Comparison of ENCODE assay signal across 10 cellular contexts in the genomic region with DNA sequence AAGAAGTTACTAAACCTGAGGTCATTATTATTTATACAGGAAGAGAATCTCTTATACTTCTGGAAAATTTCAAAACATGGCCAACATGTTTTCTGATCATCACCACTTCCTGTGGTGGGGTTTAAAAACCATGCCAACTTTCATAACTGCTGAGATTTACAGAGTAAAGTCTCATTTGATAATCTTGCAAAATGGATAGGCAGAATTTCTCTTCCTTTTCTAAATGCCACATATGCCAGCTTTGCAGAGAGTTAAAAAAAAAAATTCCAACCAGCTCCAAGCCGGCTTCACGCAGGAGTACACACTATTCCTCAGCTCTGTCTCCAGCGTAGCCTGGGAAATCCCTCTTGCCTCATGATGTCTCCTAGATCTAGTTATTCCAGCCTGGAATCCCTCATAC.
DNase-seq lines count a peak whose midpoint lies in the region; ATAC-seq and TF ChIP-seq lines count a peak whose summit lies in the region.
"Had no signal": no experiment of that assay in that cellular context is flagged by ENCODE, and none has a peak within 500 bp of the region (broad histone marks: within the 10 kb centered on the region; RNA-seq: fewer than 3 reads in every experiment).

No MANE protein-coding gene starts in this region.

- H3K4me1 ChIP-seq in left ventricle myocardium inferior (peaks cover 31% of the 10 kb centered on the region), mesenchymal stem cell (ENCODE audit: control insufficient read depth, insufficient read depth, low read depth, low read length) (peaks cover 4% of the 10 kb centered on the region)

- no peak overlapping the region for H2BK120ac ChIP-seq in mesenchymal stem cell (ENCODE audit: low read depth, low read length)

- peaks cover 2% of the 10 kb centered on the region for H3K4me1 Mint-ChIP-seq in activated T-cell treated with anti-CD3 and anti-CD28 coated beads, Interleukin-2, amount 50 U/mL, for 4 hours (ENCODE audit: low read depth)

- no peak overlapping the region for H2AK5ac ChIP-seq in mesenchymal stem cell (ENCODE audit: low read length, severe bottlenecking)

- H3K27me3 Mint-ChIP-seq in activated T-cell treated with anti-CD3 and anti-CD28 coated beads, Interleukin-2, amount 50 U/mL, for 4 hours (ENCODE audit: low read depth): peaks cover 13% of the 10 kb centered on the region

- H4K8ac ChIP-seq in mesenchymal stem cell (ENCODE audit: low read length): no peak overlapping the region

- no peak overlapping the region for H3K23ac ChIP-seq in mesenchymal stem cell (ENCODE audit: low read length in 2 of 2)

- H3K36me3 ChIP-seq in left ventricle myocardium inferior (no peaks in the 10 kb centered on the region), mesenchymal stem cell (ENCODE audit: control insufficient read depth in 1 of 2, insufficient read depth in 2 of 2, low read depth in 1 of 2, low read length in 2 of 2) (no peaks in the 10 kb centered on the region)

- H3K9ac ChIP-seq in mesenchymal stem cell (ENCODE audit: low read length): peak overlapping the region; percentile 80

- H3K4me2 ChIP-seq in mesenchymal stem cell (ENCODE audit: low read length, poor library complexity, severe bottlenecking): no peak overlapping the region

- TF ChIP-seq CTCF in left ventricle myocardium inferior (IDR thresholded peaks at IDR 0.05; ENCODE audit: borderline replicate concordance) (no peak), choroid plexus epithelial cell (conservative IDR thresholded peaks at IDR 0.05; ENCODE audit: low read depth, low read length) (no peak)

- no peak overlapping the region for H3K14ac ChIP-seq in mesenchymal stem cell (ENCODE audit: low read length in 2 of 2)

- H3K9me3 ChIP-seq in left ventricle myocardium inferior (replicated peaks): peaks cover 5% of the 10 kb centered on the region
- H3K9me3 ChIP-seq in mesenchymal stem cell (ENCODE audit: control insufficient read depth, low read length): no peaks in the 10 kb centered on the region

- H3K4ac ChIP-seq in mesenchymal stem cell (ENCODE audit: low read depth in 1 of 2, low read length in 2 of 2): no peak overlapping the region

- ATAC-seq in Right ventricle myocardium inferior (no peak), GM19351 (IDR thresholded peaks at IDR 0.05; ENCODE audit: unreplicated experiment) (no peak), HG02642 (IDR thresholded peaks at IDR 0.05; ENCODE audit: poor library complexity, unreplicated experiment) (no peak), HG03135 (IDR thresholded peaks at IDR 0.05; ENCODE audit: unreplicated experiment) (no peak)
- no peak for ATAC-seq in activated T-cell treated with anti-CD3 and anti-CD28 coated beads, Interleukin-2, amount 50 U/mL, for 4 hours

- H3K4me3 ChIP-seq in left ventricle myocardium inferior: no peak overlapping the region
- H3K4me3 ChIP-seq in choroid plexus epithelial cell (ENCODE audit: low read depth, low read length): no peak overlapping the region
- H3K4me3 ChIP-seq in mesenchymal stem cell (ENCODE audit: insufficient read depth in 1 of 2, low read depth in 1 of 2, low read length in 2 of 2): peak overlapping the region in 1 of 2 experiments; percentile 22

- WGBS in mesenchymal stem cell: 76% methylated on average over 3 of the region's 3 CpGs

- H3K18ac ChIP-seq in mesenchymal stem cell (ENCODE audit: low read depth in 1 of 2, low read length in 2 of 2): no peak overlapping the region

- H3K27ac ChIP-seq in left ventricle myocardium inferior (replicated peaks) (peak overlapping the region; percentile 89), mesenchymal stem cell (ENCODE audit: low read length, poor library complexity, severe bottlenecking) (no peak overlapping the region)

- no peak overlapping the region for H2BK15ac ChIP-seq in mesenchymal stem cell (ENCODE audit: low read depth, poor library complexity, severe bottlenecking)

- H4K91ac ChIP-seq in mesenchymal stem cell (ENCODE audit: low read length): no peak overlapping the region

- no peaks in the 10 kb centered on the region for H3K79me1 ChIP-seq in mesenchymal stem cell (replicated peaks; ENCODE audit: low read length, poor library complexity, severe bottlenecking)

- H3K4me3 Mint-ChIP-seq in activated T-cell treated with anti-CD3 and anti-CD28 coated beads, Interleukin-2, amount 50 U/mL, for 4 hours: no peak overlapping the region

- H2BK5ac ChIP-seq in mesenchymal stem cell (ENCODE audit: low read depth, low read length, poor library complexity, severe bottlenecking): no peak overlapping the region

- H2AFZ ChIP-seq in mesenchymal stem cell (ENCODE audit: low read depth, low read length): no peak overlapping the region

- H2BK12ac ChIP-seq in mesenchymal stem cell (ENCODE audit: low read length in 2 of 2): peak overlapping the region in 1 of 2 experiments; percentile 28

- no peaks in the 10 kb centered on the region for H3K36me3 Mint-ChIP-seq in activated T-cell treated with anti-CD3 and anti-CD28 coated beads, Interleukin-2, amount 50 U/mL, for 4 hours (ENCODE audit: insufficient read depth)

- intact Hi-C loops in left ventricle myocardium inferior (cut with micrococcal nuclease) (no loop called here), Right ventricle myocardium inferior (cut with DNase I) (no loop called here)

- H3K9me3 Mint-ChIP-seq in activated T-cell treated with anti-CD3 and anti-CD28 coated beads, Interleukin-2, amount 50 U/mL, for 4 hours: no peaks in the 10 kb centered on the region

- H3K27me3 ChIP-seq in left ventricle myocardium inferior (ENCODE audit: low read depth) (no peaks in the 10 kb centered on the region), mesenchymal stem cell (ENCODE audit: control insufficient read depth in 1 of 2, insufficient read depth in 1 of 2, low read length in 2 of 2) (no peaks in the 10 kb centered on the region)

- DNase-seq in left ventricle myocardium inferior (no peak), Right ventricle myocardium inferior (ENCODE audit: missing footprints) (no peak), choroid plexus epithelial cell (ENCODE audit: low read depth) (peak; percentile 52), mesenchymal stem cell (peak; percentile 46)
- DNase-seq in activated T-cell treated with anti-CD3 and anti-CD28 coated beads, Interleukin-2, amount 50 U/mL, for 4 hours: no peak
- DNase-seq: NCI-H1092, T-helper 9 cell had no signal

Comparison
In these comparisons a context has a peak if more than half of its experiments do, and no peak if none do; other contexts are left out.
1. DNase-seq: peak in choroid plexus epithelial cell (single experiment) and mesenchymal stem cell (single experiment); none in left ventricle myocardium inferior (single experiment), Right ventricle myocardium inferior (single experiment) and activated T-cell treated with anti-CD3 and anti-CD28 coated beads, Interleukin-2, amount 50 U/mL, for 4 hours (single experiment).